25 cellular contexts compared by ENCODE assay signal in the genomic region with DNA sequence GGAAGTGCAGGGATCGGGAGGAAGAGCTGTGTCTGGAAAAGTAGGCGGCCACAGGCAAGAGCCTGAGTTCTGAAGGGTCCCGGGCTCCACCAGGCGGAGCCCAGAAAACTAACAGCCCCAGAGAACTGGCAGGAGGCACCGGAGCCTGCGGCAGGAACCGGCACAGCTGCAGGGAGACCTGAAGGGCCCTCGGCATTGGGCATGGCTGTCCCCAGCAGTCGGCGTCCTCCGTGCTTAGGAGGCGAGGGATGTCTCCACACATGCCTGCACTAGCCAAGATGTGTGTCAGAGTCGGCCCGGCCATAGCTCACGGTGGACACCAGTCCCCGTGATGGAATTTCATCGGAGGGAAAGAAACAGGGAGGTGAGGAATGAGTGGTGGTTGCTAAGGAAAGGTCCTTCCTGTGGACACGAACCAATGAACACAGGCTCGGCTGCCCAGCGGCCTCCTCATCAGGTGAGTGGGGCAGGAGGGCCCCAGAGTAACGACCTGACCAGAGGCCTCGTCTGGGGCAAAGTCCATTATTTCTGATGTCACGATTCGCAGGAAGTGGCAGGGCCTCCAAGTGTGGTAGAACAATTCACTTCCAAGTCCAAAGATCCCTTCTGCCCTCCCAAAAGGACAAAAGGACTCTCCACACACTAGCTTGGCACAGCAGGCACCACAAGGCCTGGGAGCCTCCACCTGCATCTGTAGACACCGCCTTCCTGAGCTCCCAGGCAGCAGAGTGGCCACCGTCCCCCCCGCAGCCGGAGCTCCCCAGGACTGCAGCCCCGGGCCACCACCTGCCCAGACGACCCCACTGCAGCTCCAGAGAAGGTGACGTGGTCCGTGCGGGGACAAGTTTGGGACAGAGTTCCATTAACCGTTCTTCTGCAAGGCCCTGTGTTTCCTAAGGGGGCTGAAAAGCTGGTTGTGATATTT.
"Had no signal": no experiment of that assay in that cellular context is flagged by ENCODE, and none has a peak within 500 bp of the region (broad histone marks: within the 10 kb centered on the region; RNA-seq: fewer than 3 reads in every experiment).

No MANE protein-coding gene starts in this region.

- ATAC-seq: activated CD4-positive, alpha-beta T cell treated with anti-CD3 and anti-CD28 coated beads for 36 hours; activated CD8-positive, alpha-beta memory T cell treated with anti-CD3 and anti-CD28 coated beads, Interleukin-2, amount 10 ng/mL, durations not matched to agents 7 days and 5 days; activated CD8-positive, alpha-beta T cell treated with anti-CD3 and anti-CD28 coated beads, Interleukin-2, amount 10 ng/mL, durations not matched to agents 7 days and 5 days; activated naive CD4-positive, alpha-beta T cell treated with anti-CD3 and anti-CD28 coated beads, Interleukin-2, amount 50 U/mL, for 72 hours; esophagus mucosa; T-helper 17 cell had no signal

- H3K4me1 Mint-ChIP-seq: activated CD4-positive, alpha-beta T cell treated with anti-CD3 and anti-CD28 coated beads for 36 hours; activated CD4-positive, alpha-beta T cell treated with anti-CD3 and anti-CD28 coated beads, Interleukin-2, amount 10 ng/mL, durations not matched to agents 24 days and 14 days; activated CD8-positive, alpha-beta memory T cell treated with anti-CD3 and anti-CD28 coated beads, Interleukin-2, amount 10 ng/mL, durations not matched to agents 7 days and 5 days; activated naive CD4-positive, alpha-beta T cell treated with anti-CD3 and anti-CD28 coated beads, Interleukin-2, amount 10 ng/mL, durations not matched to agents 7 days and 5 days; T-helper 17 cell had no signal

- H3K36me3 ChIP-seq: WERI-Rb-1 had no signal

- DNase-seq: activated CD4-positive, alpha-beta memory T cell treated with anti-CD3 and anti-CD28 coated beads for 36 hours; activated CD4-positive, alpha-beta T cell treated with anti-CD3 and anti-CD28 coated beads for 36 hours; activated CD4-positive, alpha-beta T cell treated with anti-CD3 and anti-CD28 coated beads, Interleukin-2, amount 10 ng/mL, durations not matched to agents 24 days and 14 days; activated CD4-positive, CD25-positive, alpha-beta regulatory T cell; activated CD4-positive, CD25-positive, alpha-beta regulatory T cell treated with anti-CD3 and anti-CD28 coated beads, Interleukin-2, amount 50 U/mL, for 72 hours; activated CD8-positive, alpha-beta memory T cell treated with anti-CD3 and anti-CD28 coated beads, Interleukin-2, amount 10 ng/mL, durations not matched to agents 7 days and 5 days; activated CD8-positive, alpha-beta memory T cell treated with anti-CD3 and anti-CD28 coated beads, Interleukin-2, amount 50 U/mL, for 4 hours; activated CD8-positive, alpha-beta T cell treated with anti-CD3 and anti-CD28 coated beads, Interleukin-2, amount 10 ng/mL, durations not matched to agents 7 days and 5 days; activated gamma-delta T cell; activated naive CD4-positive, alpha-beta T cell; activated naive CD4-positive, alpha-beta T cell treated with anti-CD3 and anti-CD28 coated beads, Interleukin-2, amount 10 ng/mL, durations not matched to agents 7 days and 5 days; activated T-cell treated with anti-CD3 and anti-CD28 coated beads, Interleukin-2, amount 50 U/mL, for 1 hour; activated T-cell treated with anti-CD3 and anti-CD28 coated beads, Interleukin-2, amount 50 U/mL, for 48 hours; amniotic stem cell; anterior cingulate cortex; caudate nucleus; effector CD8-positive, alpha-beta T cell; foreskin fibroblast; T-helper 1 cell; T-helper 17 cell; T1000; WERI-Rb-1 had no signal

- H3K9me3 Mint-ChIP-seq: activated naive CD4-positive, alpha-beta T cell treated with anti-CD3 and anti-CD28 coated beads, Interleukin-2, amount 50 U/mL, for 72 hours had no signal

- H3K27ac ChIP-seq: WERI-Rb-1 had no signal

- H3K4me3 Mint-ChIP-seq: activated CD4-positive, alpha-beta memory T cell treated with anti-CD3 and anti-CD28 coated beads for 36 hours; activated CD4-positive, alpha-beta T cell treated with anti-CD3 and anti-CD28 coated beads for 36 hours; activated CD4-positive, alpha-beta T cell treated with anti-CD3 and anti-CD28 coated beads, Interleukin-2, amount 10 ng/mL, durations not matched to agents 24 days and 14 days; activated CD8-positive, alpha-beta memory T cell treated with anti-CD3 and anti-CD28 coated beads, Interleukin-2, amount 10 ng/mL, durations not matched to agents 7 days and 5 days; activated CD8-positive, alpha-beta T cell treated with anti-CD3 and anti-CD28 coated beads, Interleukin-2, amount 10 ng/mL, durations not matched to agents 7 days and 5 days; activated naive CD4-positive, alpha-beta T cell treated with anti-CD3 and anti-CD28 coated beads, Interleukin-2, amount 10 ng/mL, durations not matched to agents 7 days and 5 days; T-helper 17 cell; T-helper 2 cell treated with Interferon-gamma antibody and Interleukin-4, amounts not matched to agents 5 μg/mL and 100 μg/mL, for 36 hours had no signal

- H3K27ac Mint-ChIP-seq: activated CD4-positive, alpha-beta memory T cell treated with anti-CD3 and anti-CD28 coated beads for 36 hours; activated CD4-positive, alpha-beta T cell treated with anti-CD3 and anti-CD28 coated beads for 36 hours; activated CD4-positive, alpha-beta T cell treated with anti-CD3 and anti-CD28 coated beads, Interleukin-2, amount 10 ng/mL, durations not matched to agents 24 days and 14 days; activated CD8-positive, alpha-beta memory T cell treated with anti-CD3 and anti-CD28 coated beads, Interleukin-2, amount 10 ng/mL, durations not matched to agents 7 days and 5 days; activated CD8-positive, alpha-beta T cell treated with anti-CD3 and anti-CD28 coated beads, Interleukin-2, amount 10 ng/mL, durations not matched to agents 7 days and 5 days; activated naive CD4-positive, alpha-beta T cell treated with anti-CD3 and anti-CD28 coated beads, Interleukin-2, amount 10 ng/mL, durations not matched to agents 7 days and 5 days; activated naive CD4-positive, alpha-beta T cell treated with anti-CD3 and anti-CD28 coated beads, Interleukin-2, amount 50 U/mL, for 72 hours; T-helper 17 cell; T-helper 2 cell treated with Interferon-gamma antibody and Interleukin-4, amounts not matched to agents 5 μg/mL and 100 μg/mL, for 36 hours had no signal

- H3K27me3 Mint-ChIP-seq: activated CD4-positive, alpha-beta memory T cell treated with anti-CD3 and anti-CD28 coated beads for 36 hours; activated CD4-positive, alpha-beta T cell treated with anti-CD3 and anti-CD28 coated beads for 36 hours; activated CD4-positive, alpha-beta T cell treated with anti-CD3 and anti-CD28 coated beads, Interleukin-2, amount 10 ng/mL, durations not matched to agents 24 days and 14 days; activated CD8-positive, alpha-beta memory T cell treated with anti-CD3 and anti-CD28 coated beads, Interleukin-2, amount 10 ng/mL, durations not matched to agents 7 days and 5 days; activated naive CD4-positive, alpha-beta T cell treated with anti-CD3 and anti-CD28 coated beads, Interleukin-2, amount 10 ng/mL, durations not matched to agents 7 days and 5 days; T-helper 17 cell had no signal

- H3K36me3 Mint-ChIP-seq: activated CD4-positive, alpha-beta memory T cell treated with anti-CD3 and anti-CD28 coated beads for 36 hours; activated CD8-positive, alpha-beta memory T cell treated with anti-CD3 and anti-CD28 coated beads, Interleukin-2, amount 10 ng/mL, durations not matched to agents 7 days and 5 days; activated naive CD4-positive, alpha-beta T cell treated with anti-CD3 and anti-CD28 coated beads, Interleukin-2, amount 10 ng/mL, durations not matched to agents 7 days and 5 days; activated naive CD4-positive, alpha-beta T cell treated with anti-CD3 and anti-CD28 coated beads, Interleukin-2, amount 50 U/mL, for 72 hours had no signal
